Comparison of ENCODE assay signal across 14 cellular contexts in the genomic region with DNA sequence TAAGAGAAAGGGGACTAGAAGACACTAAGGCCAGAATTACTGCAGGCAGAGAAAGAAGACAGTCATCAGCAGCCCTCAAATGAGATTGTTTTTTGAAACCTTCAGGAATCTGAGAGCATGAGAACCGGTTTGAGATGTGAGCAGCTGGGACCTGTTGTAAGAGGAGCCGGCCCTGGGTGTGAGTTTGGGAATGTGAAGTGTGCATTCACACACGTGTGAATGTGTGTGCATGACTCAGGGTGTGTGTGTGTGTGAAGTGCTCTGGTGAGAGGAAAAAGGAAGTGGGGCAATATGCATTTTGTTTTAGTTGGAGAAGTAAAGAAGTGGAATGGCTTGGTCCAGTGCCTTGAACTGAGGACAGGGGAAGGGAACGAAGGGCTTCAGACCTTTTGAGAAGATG. TPM values are rescaled to one million over a fixed set of nuclear protein-coding genes. Genes with fewer than 3 reads are reported as not detected.
A peak's percentile ranks its signal among the peaks of the same experiment; 100 is the strongest.
DNase-seq lines count a peak whose midpoint lies in the region; ATAC-seq and TF ChIP-seq lines count a peak whose summit lies in the region.
"Had no signal": no experiment of that assay in that cellular context is flagged by ENCODE, and none has a peak within 500 bp of the region (broad histone marks: within the 10 kb centered on the region; RNA-seq: fewer than 3 reads in every experiment).

No MANE protein-coding gene starts in this region.

- no peaks in the 10 kb centered on the region for H3K9me3 ChIP-seq in ascending aorta
- no peaks in the 10 kb centered on the region for H3K9me3 ChIP-seq in tibial artery
- H3K9me3 ChIP-seq: esophagus muscularis mucosa had no signal

- ATAC-seq in HG02884 (IDR thresholded peaks at IDR 0.05; ENCODE audit: unreplicated experiment) (no peak), HG02763 (IDR thresholded peaks at IDR 0.05; ENCODE audit: unreplicated experiment) (no peak)
- ATAC-seq: activated CD4-positive, CD25-positive, alpha-beta regulatory T cell treated with anti-CD3 and anti-CD28 coated beads, Interleukin-2, amount 50 U/mL, for 24 hours; natural killer cell had no signal

- TF ChIP-seq CTCF in ascending aorta (IDR thresholded peaks at IDR 0.05) (no peak), tibial artery (IDR thresholded peaks at IDR 0.05) (no peak)

- H3K27ac ChIP-seq in ascending aorta (peak overlapping the region; percentile 72 to 89), tibial artery (peak overlapping the region; percentile 88 to 89)
- H3K27ac ChIP-seq: brain microvascular endothelial cell, SK-N-MC had no signal

- DNase-seq in NOMO-1 treated with DMSO at 0.1 percent for 48 hours (lab: John Stamatoyannopoulos, UW; ENCODE audit: unreplicated experiment) (peak; percentile 20), NOMO-1 treated with dmso at 0.1 percent for 144 hours (lab: John Stamatoyannopoulos, UW; ENCODE audit: unreplicated experiment) (no peak), ascending aorta (ENCODE audit: low spot score in 2 of 2) (no peak), kidney tubule cell (ENCODE audit: low spot score) (peak; percentile 9), tibial artery (no peak), epidermal melanocyte (ENCODE audit: insufficient read length, low spot score) (no peak)
- DNase-seq: brain microvascular endothelial cell, natural killer cell, NCI-H82 had no signal

- H3K36me3 ChIP-seq in ascending aorta = no peaks in the 10 kb centered on the region
- H3K36me3 ChIP-seq in tibial artery = no peaks in the 10 kb centered on the region
- H3K36me3 ChIP-seq: brain microvascular endothelial cell, esophagus muscularis mucosa had no signal

- H3K4me3 ChIP-seq in ascending aorta (peak overlapping the region in 1 of 2 donors; percentile 94), tibial artery (peak overlapping the region; percentile 29 to 90)
- H3K4me3 ChIP-seq: esophagus muscularis mucosa, SK-N-MC had no signal

- H3K27me3 ChIP-seq in ascending aorta (no peaks in the 10 kb centered on the region), tibial artery (no peaks in the 10 kb centered on the region)
- H3K27me3 ChIP-seq: brain microvascular endothelial cell had no signal

- intact Hi-C loops in ascending aorta (cut with DNase I) = no loop called here
- intact Hi-C loops in tibial artery (cut with DNase I; ENCODE audit: low total_unique reads) = no loop called here

- H3K4me1 ChIP-seq in ascending aorta = peaks cover 33 to 41% of the 10 kb centered on the region in 2 donors
- peaks cover 3 to 83% (median 39%) of the 10 kb centered on the region in 4 donors for H3K4me1 ChIP-seq in tibial artery

RNA-seq across cellular contexts. Expression of a gene that starts 4.3 kb away (rescaled TPM):
- total RNA-seq in ascending aorta = 29.5 TPM

RNA-seq across cellular contexts. Expression of a gene that starts 41.5 kb away (rescaled TPM):
- total RNA-seq in ascending aorta = 55.7 TPM

Comparison
In these comparisons a context has a peak if more than half of its experiments do, and no peak if none do; other contexts are left out.
1. DNase-seq: peak in NOMO-1 treated with DMSO at 0.1 percent for 48 hours (single experiment) and kidney tubule cell (single experiment); none in NOMO-1 treated with dmso at 0.1 percent for 144 hours (single experiment), ascending aorta (0 of 2), tibial artery (0 of 2) and epidermal melanocyte (single experiment).